In genomic region chr2:178279636-178280035, GRCh38 we compare ENCODE assay signal across 10 cellular contexts.
"Had no signal": no experiment of that assay in that cellular context is flagged by ENCODE, and none has a peak within 500 bp of the region (broad histone marks: within the 10 kb centered on the region; RNA-seq: fewer than 3 reads in every experiment).

No MANE protein-coding gene starts in this region.

- DNase-seq: activated naive CD4-positive, alpha-beta T cell treated with anti-CD3 and anti-CD28 coated beads, Interleukin-2, amount 50 U/mL, for 16 hours; activated T-cell treated with anti-CD3 and anti-CD28 coated beads, Interleukin-2, amount 50 U/mL, for 1 hour; endodermal cell; glutamatergic neuron; left ventricle myocardium inferior; retina; stimulated activated CD4-positive, alpha-beta T cell treated with anti-CD3 and anti-CD28 coated beads, Interleukin-1b, Interleukin-23, amount 100 ng/mL, for 48 hours; upper lobe of left lung had no signal

- H3K9me3 ChIP-seq: adrenal gland, left ventricle myocardium inferior, upper lobe of left lung had no signal

- H3K4me3 ChIP-seq: adrenal gland, left ventricle myocardium inferior, upper lobe of left lung had no signal

- H3K27me3 ChIP-seq: adrenal gland, upper lobe of left lung had no signal

- H3K4me1 ChIP-seq: adrenal gland, left ventricle myocardium inferior had no signal

- H3K27ac ChIP-seq: adrenal gland, left ventricle myocardium inferior, upper lobe of left lung had no signal

- ATAC-seq: activated CD4-positive, CD25-positive, alpha-beta regulatory T cell treated with anti-CD3 and anti-CD28 coated beads, Interleukin-2, amount 50 U/mL, for 24 hours had no signal

- H3K36me3 ChIP-seq: adrenal gland, left ventricle myocardium inferior, upper lobe of left lung had no signal
